ENCODE assay signal across 9 cellular contexts in the genomic region with DNA sequence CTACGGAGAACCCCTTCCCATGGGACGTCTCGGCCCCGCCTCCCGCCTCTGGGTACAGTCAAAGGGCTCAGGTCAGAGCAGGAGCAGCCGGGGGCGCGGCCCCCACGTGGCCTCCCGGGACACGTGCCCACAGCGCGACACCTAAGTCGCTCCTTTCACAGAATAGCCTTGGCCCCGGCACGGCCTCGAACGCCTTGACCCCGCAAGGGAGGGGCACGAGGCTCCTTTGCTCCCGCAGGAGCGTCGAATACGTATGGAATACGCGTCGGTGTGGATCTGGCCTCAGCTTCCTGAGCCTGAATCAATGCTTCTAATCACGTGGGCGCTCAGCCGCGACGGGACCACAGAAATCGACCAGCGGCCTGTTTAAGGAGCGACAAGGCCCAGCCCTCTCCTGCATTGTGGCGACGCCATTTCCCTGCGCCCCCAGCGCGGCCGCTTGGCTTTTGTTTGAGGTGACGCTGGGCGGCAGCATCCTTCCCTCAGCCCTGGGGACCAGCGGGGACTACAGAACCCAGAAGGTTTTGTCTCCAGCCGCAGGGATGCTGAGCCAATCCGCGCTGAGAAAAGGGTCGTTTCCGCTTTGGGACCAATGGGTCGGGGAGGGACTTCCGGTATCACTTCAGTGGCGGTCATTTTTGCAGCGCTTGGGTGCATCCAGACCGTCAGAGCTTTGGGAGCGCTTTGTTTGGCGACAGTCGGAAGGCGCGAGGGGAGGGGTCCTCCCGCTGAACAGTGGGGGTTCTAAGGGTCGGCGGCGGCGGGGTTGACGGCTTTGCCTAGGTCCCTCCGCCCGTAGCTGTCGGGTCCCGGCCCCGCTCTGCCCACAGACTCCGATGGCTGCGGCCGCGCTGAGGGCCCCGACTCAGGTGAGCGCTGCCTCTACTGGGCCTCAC. TPM values are rescaled to one million over a fixed set of nuclear protein-coding genes. Genes with fewer than 3 reads are reported as not detected.
DNase-seq lines count a peak whose midpoint lies in the region; ATAC-seq and TF ChIP-seq lines count a peak whose summit lies in the region.
"Had no signal": no experiment of that assay in that cellular context is flagged by ENCODE, and none has a peak within 500 bp of the region (broad histone marks: within the 10 kb centered on the region; RNA-seq: fewer than 3 reads in every experiment).

A gene (plus strand): TSS at position 625 of the 896 bp plus-strand sequence. CDS start 212 bp downstream, at position 837.

- POLR2A ChIA-PET in CD4-positive, alpha-beta memory T cell (lab: Charles Lee; ENCODE audit: partially characterized antibody): interaction anchor here (0.6 to 2.2 kb wide), 10 partner anchors 16 to 419 kb away, joined by 3 to 12 read pairs (median 3); a partner anchor contains a TSS
- POLR2A ChIA-PET in OCI-LY7 (lab: Charles Lee): no interaction called here

- H3K4me1 ChIP-seq in CD4-positive, alpha-beta memory T cell (ENCODE audit: insufficient read depth, low read length): peaks cover 21% of the 10 kb centered on the region
- H3K4me1 ChIP-seq in skeletal muscle tissue (ENCODE audit: control insufficient read depth in 3 of 3, insufficient read depth in 3 of 3, low read length in 3 of 3) (peaks cover 13 to 22% (median 20%) of the 10 kb centered on the region in 3 donors), OCI-LY7 (ENCODE audit: insufficient read depth, low read length, poor library complexity, severe bottlenecking) (no peaks in the 10 kb centered on the region)

- H4K20me1 ChIP-seq in OCI-LY7 (ENCODE audit: insufficient read depth, low read length): no peaks in the 10 kb centered on the region

- TF ChIP-seq CTCF in OCI-LY7 (conservative IDR thresholded peaks at IDR 0.05; ENCODE audit: low read length): no peak

- BruUV-seq in OCI-LY7 (replicated peaks; lab: Mats Ljungman, UMichigan): no TSS peak

- H3K27ac Mint-ChIP-seq in CD4-positive, alpha-beta memory T cell: peak within 1 kb of the TSS; percentile 65 to 94 (median 86)
- peak within 1 kb of the TSS; percentile 63 for H3K27ac Mint-ChIP-seq in central memory CD8-positive, alpha-beta T cell (ENCODE audit: low read depth)
- H3K27ac Mint-ChIP-seq in immature natural killer cell: peak within 1 kb of the TSS; percentile 68 to 89 (median 86)

- peaks cover 47 to 49% of the 10 kb centered on the region in 2 donors for H3K36me3 Mint-ChIP-seq in CD4-positive, alpha-beta memory T cell
- peaks cover 5% of the 10 kb centered on the region for H3K36me3 Mint-ChIP-seq in central memory CD8-positive, alpha-beta T cell (ENCODE audit: insufficient read depth)
- peaks cover 33 to 51% (median 42%) of the 10 kb centered on the region in 3 donors for H3K36me3 Mint-ChIP-seq in immature natural killer cell

- peak within 1 kb of the TSS; percentile 43 to 74 for H3K4me3 ChIP-seq in CD4-positive, alpha-beta memory T cell (ENCODE audit: low read length in 2 of 2)
- H3K4me3 ChIP-seq in skeletal muscle tissue (ENCODE audit: low read length in 3 of 3) (peak within 1 kb of the TSS; percentile 82 to 95 (median 93)), OCI-LY7 (ENCODE audit: low read depth, low read length, poor library complexity, severe bottlenecking) (no peak within 1 kb of the TSS)

- peaks cover 10 to 29% (median 19%) of the 10 kb centered on the region in 4 donors for H3K4me1 Mint-ChIP-seq in CD4-positive, alpha-beta memory T cell
- H3K4me1 Mint-ChIP-seq in central memory CD8-positive, alpha-beta T cell: peaks cover 14% of the 10 kb centered on the region
- H3K4me1 Mint-ChIP-seq in immature natural killer cell: peaks cover 25 to 30% of the 10 kb centered on the region in 2 donors

- no peaks in the 10 kb centered on the region for H3K79me2 ChIP-seq in OCI-LY7 (ENCODE audit: insufficient read depth, low read depth, low read length)

- peak; percentile 76 for ATAC-seq in GM21381 (IDR thresholded peaks at IDR 0.05; ENCODE audit: unreplicated experiment)
- peak; percentile 76 for ATAC-seq in central memory CD8-positive, alpha-beta T cell (replicated peaks; ENCODE audit: extremely low read depth, poor library complexity, severe bottlenecking)

- peak within 1 kb of the TSS; percentile 74 to 87 (median 82) for H3K9ac ChIP-seq in skeletal muscle tissue (ENCODE audit: low read depth in 1 of 3, low read length in 3 of 3)
- H3K9ac ChIP-seq: KMS-11 had no signal

- H3K27me3 ChIP-seq in CD4-positive, alpha-beta memory T cell (ENCODE audit: insufficient read depth, low read length): no peaks in the 10 kb centered on the region
- H3K27me3 ChIP-seq in skeletal muscle tissue (ENCODE audit: control insufficient read depth in 3 of 3, insufficient read depth in 3 of 3, low read length in 3 of 3): no peaks in the 10 kb centered on the region

- peaks cover 7% of the 10 kb centered on the region for H3K36me3 ChIP-seq in CD4-positive, alpha-beta memory T cell (ENCODE audit: insufficient read depth, low read length)
- H3K36me3 ChIP-seq in skeletal muscle tissue (ENCODE audit: control insufficient read depth in 3 of 3, insufficient read depth in 3 of 3, low read length in 3 of 3) (peaks cover 15 to 23% (median 17%) of the 10 kb centered on the region in 3 donors), OCI-LY7 (ENCODE audit: insufficient read depth, low read length) (no peaks in the 10 kb centered on the region)

- no peak within 1 kb of the TSS for H2AFZ ChIP-seq in OCI-LY7 (ENCODE audit: low read length)

- peaks cover 13 to 70% (median 62%) of the 10 kb centered on the region in 8 donors for H3K9me3 Mint-ChIP-seq in CD4-positive, alpha-beta memory T cell
- peaks cover 30% of the 10 kb centered on the region for H3K9me3 Mint-ChIP-seq in central memory CD8-positive, alpha-beta T cell
- peaks cover 17 to 61% (median 47%) of the 10 kb centered on the region in 6 donors for H3K9me3 Mint-ChIP-seq in immature natural killer cell

- peak; percentile 84 to 90 (median 89) for DNase-seq in CD4-positive, alpha-beta memory T cell
- peak; percentile 93 for DNase-seq in M059J (ENCODE audit: low read depth)
- peak; percentile 64 to 77 (median 71) for DNase-seq in activated CD4-positive, CD25-positive, alpha-beta regulatory T cell (lab: John Stamatoyannopoulos, UW)
- DNase-seq in central memory CD8-positive, alpha-beta T cell (ENCODE audit: low spot score in 2 of 2): peak; percentile 51 to 69
- peak; percentile 86 to 88 (median 88) for DNase-seq in immature natural killer cell
- DNase-seq in OCI-LY7 (ENCODE audit: low spot score): no peak

- CTCF ChIA-PET in CD4-positive, alpha-beta memory T cell (lab: Charles Lee; ENCODE audit: partially characterized antibody): no interaction called here
- CTCF ChIA-PET in OCI-LY7 (lab: Charles Lee; ENCODE audit: unreplicated experiment): no interaction called here

- intact Hi-C loops in CD4-positive, alpha-beta memory T cell (cut with micrococcal nuclease): loop anchor here (1.0 kb wide), 1 partner anchor 16 kb away; a partner anchor contains a TSS
- intact Hi-C loops in OCI-LY7 (cut with micrococcal nuclease; ENCODE audit: unreplicated experiment): no loop called here

- no peaks in the 10 kb centered on the region for H3K9me2 ChIP-seq in OCI-LY7 (ENCODE audit: insufficient read depth, low read length)

- peaks cover 7 to 11% of the 10 kb centered on the region in 2 donors for H3K9me3 ChIP-seq in CD4-positive, alpha-beta memory T cell (ENCODE audit: control insufficient read depth in 1 of 2, low read length in 2 of 2)
- H3K9me3 ChIP-seq in skeletal muscle tissue (ENCODE audit: control insufficient read depth in 3 of 3, low read length in 3 of 3) (peaks cover 6 to 21% (median 18%) of the 10 kb centered on the region in 3 donors), OCI-LY7 (ENCODE audit: low read length) (peaks cover 15% of the 10 kb centered on the region)

- no peaks in the 10 kb centered on the region for H3K27me3 Mint-ChIP-seq in CD4-positive, alpha-beta memory T cell
- no peaks in the 10 kb centered on the region for H3K27me3 Mint-ChIP-seq in central memory CD8-positive, alpha-beta T cell
- peaks cover 6 to 13% (median 9%) of the 10 kb centered on the region in 3 donors for H3K27me3 Mint-ChIP-seq in immature natural killer cell (ENCODE audit: low read depth in 3 of 3)

- no peak within 1 kb of the TSS for H3K27ac ChIP-seq in CD4-positive, alpha-beta memory T cell (ENCODE audit: low read depth, low read length)
- H3K27ac ChIP-seq in skeletal muscle tissue (ENCODE audit: low read depth, low read length) (peak within 1 kb of the TSS; percentile 38), OCI-LY7 (ENCODE audit: low read depth, low read length, poor library complexity, severe bottlenecking) (no peak within 1 kb of the TSS)
- H3K27ac ChIP-seq: KMS-11 had no signal

- H3K4me3 Mint-ChIP-seq in CD4-positive, alpha-beta memory T cell: peak within 1 kb of the TSS; percentile 92 to 99 (median 96)
- H3K4me3 Mint-ChIP-seq in central memory CD8-positive, alpha-beta T cell: peak within 1 kb of the TSS; percentile 84
- H3K4me3 Mint-ChIP-seq in immature natural killer cell: peak within 1 kb of the TSS; percentile 89 to 99 (median 95)

- H3K4me2 ChIP-seq in OCI-LY7 (ENCODE audit: low read length): no peak within 1 kb of the TSS
- H3K4me2 ChIP-seq: KMS-11 had no signal

RNA-seq across cellular contexts. Expression of the gene that starts here (rescaled TPM):
- 10 to 100 TPM; 11.1 to 11.3 TPM for total RNA-seq in CD4-positive, alpha-beta memory T cell
- 1 to 10 TPM; 6.9 to 8.3 TPM for polyA plus RNA-seq in CD4-positive, alpha-beta memory T cell
- total RNA-seq in M059J (2014; rRNA removed; shearing (Covaris generic)): 10.3 and 12.3 TPM in 2 replicates
- 1 to 10 TPM; 4.0 to 8.9 (median 5.5) TPM for polyA plus RNA-seq in immature natural killer cell
- 10.4 TPM for total RNA-seq in skeletal muscle tissue
- total RNA-seq in OCI-LY7 (2014; rRNA removed; shearing (Covaris generic)): 0.47 and 0.98 TPM in 2 replicates
- not detected in 2 replicates for total RNA-seq in OCI-LY7 (2022)
